8 cellular contexts compared by ENCODE assay signal in the genomic region with DNA sequence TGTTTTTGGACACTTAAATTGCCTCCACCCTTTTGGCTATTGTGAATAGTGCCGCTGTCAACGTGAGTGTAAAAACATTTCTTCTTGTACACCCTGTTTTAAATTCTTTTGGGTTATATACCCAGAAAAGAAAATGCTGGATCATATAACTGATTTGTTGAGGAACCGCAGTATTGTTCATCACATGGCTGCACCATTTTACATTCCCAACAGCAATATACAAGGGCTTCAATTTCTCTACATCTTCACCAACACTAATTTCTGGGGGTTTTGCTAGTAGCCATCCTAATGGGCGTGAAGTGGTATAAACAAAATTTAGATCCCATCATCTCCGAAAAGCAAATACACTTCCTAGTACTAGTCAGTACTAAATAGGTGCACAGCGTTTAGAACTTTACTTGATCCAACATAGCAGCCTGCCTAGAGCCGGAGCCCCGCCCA. TPM values are rescaled to one million over a fixed set of nuclear protein-coding genes. Genes with fewer than 3 reads are reported as not detected.
A peak's percentile ranks its signal among the peaks of the same experiment; 100 is the strongest.
DNase-seq lines count a peak whose midpoint lies in the region; ATAC-seq and TF ChIP-seq lines count a peak whose summit lies in the region.

No MANE protein-coding gene starts in this region.

- H3K27ac ChIP-seq in breast epithelium (peak overlapping the region; percentile 92 to 94), mucosa of rectum (ENCODE audit: low read depth in 2 of 2, low read length in 2 of 2) (peak overlapping the region; percentile 94 to 98)

- intact Hi-C loops in breast epithelium (cut with DNase I; ENCODE audit: low total_unique reads), result no loop called here

- no peak for TF ChIP-seq POLR2A in breast epithelium (IDR thresholded peaks at IDR 0.05)

- H3K9me3 ChIP-seq in breast epithelium (no peaks in the 10 kb centered on the region), mucosa of rectum (ENCODE audit: control insufficient read depth in 2 of 2, low read length in 2 of 2) (no peaks in the 10 kb centered on the region)

- H3K27me3 ChIP-seq in breast epithelium (no peaks in the 10 kb centered on the region), mucosa of rectum (ENCODE audit: control insufficient read depth in 2 of 2, insufficient read depth in 2 of 2, low read length in 2 of 2) (no peaks in the 10 kb centered on the region)

- TF ChIP-seq CTCF in AG04449 (IDR thresholded peaks at IDR 0.05; ENCODE audit: insufficient read depth, low read length, missing control alignments), result no peak
- TF ChIP-seq CTCF in breast epithelium (IDR thresholded peaks at IDR 0.05), result no peak

- H3K4me1 ChIP-seq in breast epithelium, result no peaks in the 10 kb centered on the region
- peaks cover 7 to 12% of the 10 kb centered on the region in 2 donors for H3K4me1 ChIP-seq in mucosa of rectum (ENCODE audit: control insufficient read depth in 2 of 2, insufficient read depth in 2 of 2, low read length in 2 of 2)

- DNase-seq in AG04449 (ENCODE audit: low read depth, low spot score) (no peak), breast epithelium (ENCODE audit: low spot score in 2 of 2) (no peak), DMS153 (lab: John Stamatoyannopoulos, UW) (no peak), superior temporal gyrus (ENCODE audit: extremely low spot score) (no peak), COLO829 (ENCODE audit: low spot score) (no peak)

- POLR2A ChIA-PET in AG04449 (lab: Yijun Ruan, JAX), result no interaction called here

- H3K36me3 ChIP-seq in breast epithelium (no peaks in the 10 kb centered on the region), mucosa of rectum (ENCODE audit: control insufficient read depth in 2 of 2, insufficient read depth in 2 of 2, low read length in 2 of 2) (peaks cover 19 to 24% of the 10 kb centered on the region in 2 donors)

- ATAC-seq in HG02885 (IDR thresholded peaks at IDR 0.05; ENCODE audit: poor library complexity, unreplicated experiment), result peak; percentile 1
- ATAC-seq in HG03175 (IDR thresholded peaks at IDR 0.05; ENCODE audit: unreplicated experiment), result no peak

- H3K4me3 ChIP-seq in AG04449 (ENCODE audit: low read depth, low read length), result peak overlapping the region; percentile 96
- peak overlapping the region; percentile 72 to 95 (median 93) for H3K4me3 ChIP-seq in breast epithelium
- peak overlapping the region; percentile 79 to 85 for H3K4me3 ChIP-seq in mucosa of rectum (ENCODE audit: low read length in 2 of 2)

- CTCF ChIA-PET in AG04449 (lab: Yijun Ruan, JAX), result interaction anchor here (1.0 to 5.8 kb wide), 6 partner anchors 9 to 133 kb away, joined by 3 to 89 read pairs (median 6); no protein-coding TSS in a partner anchor

- H3K9ac ChIP-seq in mucosa of rectum (ENCODE audit: low read depth in 1 of 2, low read length in 2 of 2), result peak overlapping the region; percentile 71 to 86

RNA-seq across cellular contexts. Expression of a gene that starts 0.6 kb away (rescaled TPM):
- 10 to 100 TPM; 15.4 to 19.4 (median 19.3) TPM for total RNA-seq in breast epithelium

RNA-seq across cellular contexts. Expression of a gene that starts 39.4 kb away (rescaled TPM):
- total RNA-seq in breast epithelium, result 10 to 100 TPM; 27.8 to 43.6 (median 36.0) TPM

RNA-seq across cellular contexts. Expression of a gene that starts 49.6 kb away (rescaled TPM):
- total RNA-seq in breast epithelium, result 10 to 100 TPM; 23.8 to 38.9 (median 26.2) TPM
